19 cellular contexts compared by ENCODE assay signal in genomic region chr14:26887842-26888241, GRCh38.
"Had no signal": no experiment of that assay in that cellular context is flagged by ENCODE, and none has a peak within 500 bp of the region (broad histone marks: within the 10 kb centered on the region; RNA-seq: fewer than 3 reads in every experiment).

No MANE protein-coding gene starts in this region.

- H3K4me1 Mint-ChIP-seq: activated naive CD8-positive, alpha-beta T cell treated with anti-CD3 and anti-CD28 coated beads, Interleukin-2, amount 10 ng/mL, durations not matched to agents 7 days and 5 days; neural crest cell; stimulated activated memory B cell treated with anti-CD40 and anti-IgM and Interleukin-4, amounts not matched to agents 10 μg/mL and 1 μg/mL and 100 μg/mL, for 72 hours; T-cell had no signal

- H3K4me3 ChIP-seq: breast epithelium, lower lobe of right lung, ovary, tibial nerve, vagina had no signal

- H3K4me1 ChIP-seq: breast epithelium, lower lobe of right lung, tibial nerve, vagina had no signal

- H3K27ac ChIP-seq: breast epithelium, lower lobe of right lung, ovary, tibial nerve, vagina had no signal

- H3K27me3 Mint-ChIP-seq: activated naive CD8-positive, alpha-beta T cell treated with anti-CD3 and anti-CD28 coated beads, Interleukin-2, amount 10 ng/mL, durations not matched to agents 7 days and 5 days; stimulated activated memory B cell treated with anti-CD40 and anti-IgM and Interleukin-4, amounts not matched to agents 10 μg/mL and 1 μg/mL and 100 μg/mL, for 72 hours; T-cell had no signal

- H3K36me3 ChIP-seq: breast epithelium, lower lobe of right lung, ovary, tibial nerve, vagina had no signal

- ATAC-seq: activated CD4-positive, CD25-positive, alpha-beta regulatory T cell treated with anti-CD3 and anti-CD28 coated beads, Interleukin-2, amount 50 U/mL, for 24 hours; lower lobe of right lung; stimulated activated memory B cell treated with anti-CD40 and anti-IgM and Interleukin-4, amounts not matched to agents 10 μg/mL and 1 μg/mL and 100 μg/mL, for 72 hours; T-cell had no signal

- DNase-seq: activated CD4-positive, alpha-beta T cell treated with anti-CD3 and anti-CD28 coated beads, Interleukin-2, amount 50 U/mL, for 1 hour; activated CD8-positive, alpha-beta memory T cell treated with anti-CD3 and anti-CD28 coated beads for 24 hours; activated naive CD4-positive, alpha-beta T cell; activated naive CD8-positive, alpha-beta T cell treated with anti-CD3 and anti-CD28 coated beads, Interleukin-2, amount 10 ng/mL, durations not matched to agents 7 days and 5 days; anterior cingulate cortex; foreskin fibroblast; kidney glomerular epithelial cell; lower lobe of right lung; stimulated activated CD4-positive, alpha-beta T cell treated with anti-CD3 and anti-CD28 coated beads, Interleukin-2, amount 100 ng/mL, for 48 hours; T-cell; T1000 had no signal

- H3K4me3 Mint-ChIP-seq: activated naive CD8-positive, alpha-beta T cell treated with anti-CD3 and anti-CD28 coated beads, Interleukin-2, amount 10 ng/mL, durations not matched to agents 7 days and 5 days; activated T-helper 1 cell treated with anti-CD3 and anti-CD28 coated beads, Interleukin-12 subunit alpha, Interleukin-12 subunit beta, Interleukin-2, Interleukin-4 antibody, amounts not matched to agents 30 ng/mL and 10 ng/mL and 1 ng/mL, durations not matched to agents 14 hours and 24 hours and 36 hours; neural crest cell; stimulated activated memory B cell treated with anti-CD40 and anti-IgM and Interleukin-4, amounts not matched to agents 10 μg/mL and 1 μg/mL and 100 μg/mL, for 72 hours; T-cell had no signal

- H3K27ac Mint-ChIP-seq: activated naive CD8-positive, alpha-beta T cell treated with anti-CD3 and anti-CD28 coated beads, Interleukin-2, amount 10 ng/mL, durations not matched to agents 7 days and 5 days; activated T-helper 1 cell treated with anti-CD3 and anti-CD28 coated beads, Interleukin-12 subunit alpha, Interleukin-12 subunit beta, Interleukin-2, Interleukin-4 antibody, amounts not matched to agents 30 ng/mL and 10 ng/mL and 1 ng/mL, durations not matched to agents 14 hours and 24 hours and 36 hours; stimulated activated memory B cell treated with anti-CD40 and anti-IgM and Interleukin-4, amounts not matched to agents 10 μg/mL and 1 μg/mL and 100 μg/mL, for 72 hours; T-cell had no signal

- H3K36me3 Mint-ChIP-seq: activated naive CD8-positive, alpha-beta T cell treated with anti-CD3 and anti-CD28 coated beads, Interleukin-2, amount 10 ng/mL, durations not matched to agents 7 days and 5 days; stimulated activated memory B cell treated with anti-CD40 and anti-IgM and Interleukin-4, amounts not matched to agents 10 μg/mL and 1 μg/mL and 100 μg/mL, for 72 hours; T-cell had no signal

- H3K9me3 ChIP-seq: ovary, vagina had no signal

- H3K27me3 ChIP-seq: breast epithelium, ovary, tibial nerve, vagina had no signal
